18 cellular contexts compared by ENCODE assay signal in the genomic region with DNA sequence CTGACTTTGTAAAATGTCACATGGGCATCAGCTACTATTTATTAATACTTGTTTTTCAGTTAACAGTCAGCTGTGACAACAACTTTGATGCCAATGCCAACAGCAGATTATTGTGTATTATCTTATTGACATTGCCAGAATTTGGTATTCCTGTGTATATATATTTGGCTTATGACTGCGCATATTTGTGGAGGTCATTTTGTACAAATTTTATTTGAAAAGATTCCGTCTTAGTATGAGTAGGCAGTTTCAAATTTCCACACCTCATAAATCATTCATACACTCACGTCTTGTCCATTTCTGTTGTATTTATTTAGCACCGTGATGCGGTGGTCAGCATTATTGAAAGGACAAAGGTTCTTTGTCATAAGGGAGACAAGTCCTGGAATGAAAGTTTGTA.
DNase-seq lines count a peak whose midpoint lies in the region; ATAC-seq and TF ChIP-seq lines count a peak whose summit lies in the region.
"Had no signal": no experiment of that assay in that cellular context is flagged by ENCODE, and none has a peak within 500 bp of the region (broad histone marks: within the 10 kb centered on the region; RNA-seq: fewer than 3 reads in every experiment).

No MANE protein-coding gene starts in this region.

- no peak for ATAC-seq in GM21526 (IDR thresholded peaks at IDR 0.05; ENCODE audit: low FRiP score, unreplicated experiment)
- ATAC-seq: HCT116, K562 had no signal

- H3K27ac ChIP-seq in A673 (ENCODE audit: low read depth, low read length, poor library complexity, severe bottlenecking) (no peak overlapping the region), Peyer's patch (no peak overlapping the region), testis (no peak overlapping the region)
- H3K27ac ChIP-seq: C4-2B, GM23248 had no signal

- no peak for TF ChIP-seq CTCF in A673 (conservative IDR thresholded peaks at IDR 0.05; ENCODE audit: low read depth, low read length)
- no peak for TF ChIP-seq CTCF in Peyer's patch (IDR thresholded peaks at IDR 0.05)
- TF ChIP-seq CTCF in testis (IDR thresholded peaks at IDR 0.05), result no peak

- H3K4me3 ChIP-seq in A673 (ENCODE audit: low read depth, low read length, poor library complexity, severe bottlenecking) (peak overlapping the region; percentile 11), Peyer's patch (no peak overlapping the region), testis (no peak overlapping the region)
- H3K4me3 ChIP-seq: GM23248, K562 had no signal

- intact Hi-C loops in A673 (cut with micrococcal nuclease; ENCODE audit: unreplicated experiment), result no loop called here
- intact Hi-C loops in testis (cut with DNase I; ENCODE audit: low total_unique reads), result no loop called here

- POLR2A ChIA-PET in A673 (lab: Charles Lee; ENCODE audit: low non-redundant PET), result no interaction called here

- no peaks in the 10 kb centered on the region for H3K27me3 ChIP-seq in A673 (replicated peaks; ENCODE audit: insufficient read depth, low read depth, low read length, poor library complexity)
- no peaks in the 10 kb centered on the region for H3K27me3 ChIP-seq in Peyer's patch
- no peaks in the 10 kb centered on the region for H3K27me3 ChIP-seq in testis

- CTCF ChIA-PET in A673 (lab: Charles Lee), result no interaction called here

- H3K4me1 ChIP-seq in A673 (ENCODE audit: insufficient read depth, low read length, poor library complexity, severe bottlenecking) (peaks cover 62% of the 10 kb centered on the region), Peyer's patch (no peaks in the 10 kb centered on the region), testis (no peaks in the 10 kb centered on the region)

- WGBS in testis, 2 donors, result 45 to 50% methylated on average over 5 of the region's 5 CpGs

- H3K36me3 ChIP-seq in A673 (ENCODE audit: insufficient read depth, low read length, poor library complexity, severe bottlenecking) (no peaks in the 10 kb centered on the region), Peyer's patch (no peaks in the 10 kb centered on the region), testis (ENCODE audit: low read depth, missing control alignments) (no peaks in the 10 kb centered on the region)

- BruUV-seq in A673 (replicated peaks; lab: Mats Ljungman, UMichigan), result no TSS peak

- H3K9me3 ChIP-seq in A673 (ENCODE audit: low read depth, low read length, poor library complexity, severe bottlenecking), result no peaks in the 10 kb centered on the region
- H3K9me3 ChIP-seq in Peyer's patch, result no peaks in the 10 kb centered on the region
- H3K9me3 ChIP-seq in testis, result no peaks in the 10 kb centered on the region

- DNase-seq in A673 (ENCODE audit: low spot score) (no peak), LHCN-M2 (ENCODE audit: low read depth) (peak; percentile 56), NCI-H774 (lab: John Stamatoyannopoulos, UW) (peak; percentile 1), foreskin melanocyte (peak; percentile 11), Peyer's patch (no peak), testis (no peak)
- DNase-seq: ACHN, GDM1, GM23248, NCI-H187 treated with DMSO at 0.1 percent for 48 hours, NCI-H226, NCI-H526, OCI-M1, RPMI8226 had no signal

- TF ChIP-seq POLR2A in Peyer's patch (IDR thresholded peaks at IDR 0.05), result no peak
- no peak for TF ChIP-seq POLR2A in testis (IDR thresholded peaks at IDR 0.05)

Comparison
In these comparisons a context has a peak if more than half of its experiments do, and no peak if none do; other contexts are left out.
1. DNase-seq: peak in LHCN-M2 (single experiment), NCI-H774 (single experiment) and foreskin melanocyte (single experiment); none in A673 (single experiment), Peyer's patch (0 of 3) and testis (single experiment).